Comparison of ENCODE assay signal across 1 cellular context in genomic region chr15:43370975-43371974, GRCh38.
TF ChIP-seq lines count a peak whose summit lies in the region.

TSS of gene TUBGCP4 (plus strand) at chr15:43371101. CDS start at chr15:43371355, 254 bp downstream.
TSS of gene ZSCAN29 (minus strand) at chr15:43371043. CDS start at chr15:43369913, 1,130 bp downstream.

TF ChIP-seq in WTC11, 78 proteins besides CTCF, POLR2A, EP300 and RAD21 (continued from another document and continues in another):
- TF ChIP-seq MLX (CRISPR knock-in tag; IDR thresholded peaks at IDR 0.05) = no peak
- TF ChIP-seq ZBTB43 (CRISPR knock-in tag; IDR thresholded peaks at IDR 0.05) = peak; percentile 89
- no peak for TF ChIP-seq ZSCAN18 (CRISPR knock-in tag; IDR thresholded peaks at IDR 0.05)
- no peak for TF ChIP-seq ZNF425 (CRISPR knock-in tag; conservative IDR thresholded peaks at IDR 0.05)
- no peak for TF ChIP-seq ELF4 (CRISPR knock-in tag; IDR thresholded peaks at IDR 0.05; ENCODE audit: low read depth)
- peak; percentile 85 for TF ChIP-seq HMGXB4 (CRISPR knock-in tag; IDR thresholded peaks at IDR 0.05)
- TF ChIP-seq OVOL2 (CRISPR knock-in tag; IDR thresholded peaks at IDR 0.05; ENCODE audit: borderline replicate concordance) = no peak
- TF ChIP-seq ZNF512 (CRISPR knock-in tag; IDR thresholded peaks at IDR 0.05; ENCODE audit: borderline replicate concordance) = no peak
- TF ChIP-seq USF2 (CRISPR knock-in tag; IDR thresholded peaks at IDR 0.05) = peak; percentile 74; the same call in 1 of the 2 replicates
- peak; percentile 68; the same call in 1 of the 2 replicates for TF ChIP-seq CREM (CRISPR knock-in tag; IDR thresholded peaks at IDR 0.05)
- TF ChIP-seq SP1 (CRISPR knock-in tag; conservative IDR thresholded peaks at IDR 0.05) = peak; percentile 44; the same call in 1 of the 2 replicates
- TF ChIP-seq NFYB (CRISPR knock-in tag; conservative IDR thresholded peaks at IDR 0.05; ENCODE audit: low read depth) = no peak
- TF ChIP-seq ZNF281 (CRISPR knock-in tag; IDR thresholded peaks at IDR 0.05) = peak; percentile 55; the same call in 1 of the 2 replicates
- TF ChIP-seq KAT7 (CRISPR knock-in tag; IDR thresholded peaks at IDR 0.05; ENCODE audit: borderline replicate concordance) = no peak
- no peak for TF ChIP-seq ATF1 (CRISPR knock-in tag; IDR thresholded peaks at IDR 0.05)
- TF ChIP-seq FOXP4 (CRISPR knock-in tag; IDR thresholded peaks at IDR 0.05) = peak; percentile 49; the same call in 1 of the 2 replicates
- TF ChIP-seq CBFB (CRISPR knock-in tag; IDR thresholded peaks at IDR 0.05; ENCODE audit: low read depth) = no peak
- peak; percentile 67; the same call in 1 of the 2 replicates for TF ChIP-seq GABPB1 (CRISPR knock-in tag; IDR thresholded peaks at IDR 0.05)
- no peak for TF ChIP-seq ZNF396 (CRISPR knock-in tag; IDR thresholded peaks at IDR 0.05; ENCODE audit: borderline replicate concordance)
- no peak for TF ChIP-seq AR (CRISPR knock-in tag; IDR thresholded peaks at IDR 0.05)
- TF ChIP-seq E2F5 (CRISPR knock-in tag; IDR thresholded peaks at IDR 0.05) = 0 out of 2 replicates have a peak, but pooled peaks have one; percentile 25
- 0 out of 2 replicates have a peak, but pooled peaks have one; percentile 56 for TF ChIP-seq E2F4 (CRISPR knock-in tag; IDR thresholded peaks at IDR 0.05; ENCODE audit: borderline replicate concordance, low read depth)
- peak; percentile 86 for TF ChIP-seq MYBL2 (CRISPR knock-in tag; IDR thresholded peaks at IDR 0.05)
- no peak for TF ChIP-seq ZNF671 (CRISPR knock-in tag; IDR thresholded peaks at IDR 0.05)
- TF ChIP-seq ZNF263 (CRISPR knock-in tag; IDR thresholded peaks at IDR 0.05; ENCODE audit: low read depth) = no peak
- no peak for TF ChIP-seq RORB (CRISPR knock-in tag; IDR thresholded peaks at IDR 0.05)
- no peak for TF ChIP-seq PREB (CRISPR knock-in tag; IDR thresholded peaks at IDR 0.05; ENCODE audit: borderline replicate concordance)
- no peak for TF ChIP-seq HMGA2 (CRISPR knock-in tag; IDR thresholded peaks at IDR 0.05)
- TF ChIP-seq GTF2I (CRISPR knock-in tag; conservative IDR thresholded peaks at IDR 0.05) = no peak
- TF ChIP-seq ATF3 (CRISPR knock-in tag; conservative IDR thresholded peaks at IDR 0.05) = no peak
- no peak; the same call in 1 of the 2 replicates for TF ChIP-seq NR2C2 (CRISPR knock-in tag; IDR thresholded peaks at IDR 0.05)
